ENCODE assay signal across 30 cellular contexts in the genomic region with DNA sequence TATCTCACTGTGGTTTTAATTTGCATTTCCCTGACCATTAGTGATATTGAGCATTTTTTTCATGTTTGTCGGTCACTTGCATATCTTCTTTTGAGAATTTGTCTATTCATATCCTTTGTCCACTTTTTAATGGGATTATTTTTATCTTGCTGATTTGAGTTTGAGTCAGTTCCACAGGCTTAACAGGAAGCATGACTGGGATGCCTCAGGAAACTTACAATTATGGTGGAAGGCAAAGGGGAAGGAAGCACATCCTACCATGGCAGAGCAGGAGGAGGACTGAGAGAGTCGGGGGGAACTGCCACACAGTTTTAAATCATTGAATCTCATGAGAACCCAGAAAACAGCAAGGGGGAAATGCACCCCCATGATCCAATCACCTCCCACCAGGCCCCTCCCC.
"Had no signal": no experiment of that assay in that cellular context is flagged by ENCODE, and none has a peak within 500 bp of the region (broad histone marks: within the 10 kb centered on the region; RNA-seq: fewer than 3 reads in every experiment).

No MANE protein-coding gene starts in this region.

- H3K27ac ChIP-seq: neutrophil, pancreas, prostate gland, right atrium auricular region, right lobe of liver, sigmoid colon, suprapubic skin, testis, tibial artery, transverse colon, upper lobe of right lung, uterus had no signal

- DNase-seq: naive thymus-derived CD8-positive, alpha-beta T cell; nephron progenitor cell; nucleus accumbens; pancreas; retina; right lobe of liver; sigmoid colon; small intestine; stimulated activated CD4-positive, alpha-beta T cell treated with anti-CD3 and anti-CD28 coated beads, Interleukin-12 subunit alpha, Interleukin-12 subunit beta, amount 100 ng/mL, for 4 hours; stimulated activated CD4-positive, alpha-beta T cell treated with anti-CD3 and anti-CD28 coated beads, Interleukin-1b, Interleukin-23, amount 100 ng/mL, for 48 hours; stimulated activated CD4-positive, alpha-beta T cell treated with anti-CD3 and anti-CD28 coated beads, Interleukin-4, amount 100 ng/mL, for 1 hour; stimulated activated CD4-positive, alpha-beta T cell treated with anti-CD3 and anti-CD28 coated beads, Interleukin-4, amount 100 ng/mL, for 4 hours; stimulated activated CD8-positive, alpha-beta memory T cell treated with anti-CD3 and anti-CD28 coated beads, Interleukin-4, amount 100 ng/mL, for 48 hours; stimulated activated naive CD4-positive, alpha-beta T cell; stimulated activated naive CD8-positive, alpha-beta T cell treated with anti-CD3 and anti-CD28 coated beads, Interleukin-15, amount 100 ng/mL, for 72 hours; stimulated activated naive CD8-positive, alpha-beta T cell treated with anti-CD3 and anti-CD28 coated beads, Interleukin-15, Interleukin-2, amounts not matched to agents 100 U/mL and 50 U/mL, for 24 hours; substantia nigra; testis; tibial artery; transverse colon; upper lobe of right lung; uterus had no signal

- H3K27me3 ChIP-seq: neutrophil, pancreas, right atrium auricular region, right lobe of liver, sigmoid colon, suprapubic skin, testis, tibial artery, transverse colon, upper lobe of right lung, uterus had no signal

- H3K4me3 Mint-ChIP-seq: naive thymus-derived CD8-positive, alpha-beta T cell; natural killer cell treated with Interleukin-12 subunit alpha and Interleukin-12 subunit beta and Interleukin-15 and Interleukin-18, amount 100 ng/mL, for 72 hours; nephron progenitor cell; neural crest cell; stimulated activated memory B cell treated with anti-CD40 and anti-IgM and Interleukin-4, amounts not matched to agents 10 μg/mL and 1 μg/mL and 100 μg/mL, for 72 hours; stimulated activated naive CD8-positive, alpha-beta T cell treated with anti-CD3 and anti-CD28 coated beads, Interleukin-15, amount 100 ng/mL, for 72 hours; type B pancreatic cell had no signal

- H3K4me1 ChIP-seq: pancreas, prostate gland, right atrium auricular region, right lobe of liver, sigmoid colon, suprapubic skin, testis, tibial artery, transverse colon, upper lobe of right lung, uterus had no signal

- H3K36me3 ChIP-seq: neutrophil, pancreas, prostate gland, right atrium auricular region, right lobe of liver, sigmoid colon, suprapubic skin, tibial artery, transverse colon, upper lobe of right lung, uterus had no signal

- H3K4me3 ChIP-seq: pancreas, prostate gland, right atrium auricular region, right lobe of liver, sigmoid colon, suprapubic skin, testis, tibial artery, transverse colon, upper lobe of right lung, uterus had no signal

- H3K36me3 Mint-ChIP-seq: natural killer cell treated with Interleukin-12 subunit alpha and Interleukin-12 subunit beta and Interleukin-15 and Interleukin-18, amount 100 ng/mL, for 72 hours had no signal

- H3K4me1 Mint-ChIP-seq: nephron progenitor cell; neural crest cell; stimulated activated memory B cell treated with anti-CD40 and anti-IgM and Interleukin-4, amounts not matched to agents 10 μg/mL and 1 μg/mL and 100 μg/mL, for 72 hours; stimulated activated naive CD8-positive, alpha-beta T cell treated with anti-CD3 and anti-CD28 coated beads, Interleukin-15, amount 100 ng/mL, for 72 hours had no signal

- H3K9me3 ChIP-seq: neutrophil, pancreas, prostate gland, right lobe of liver, sigmoid colon, suprapubic skin, testis, transverse colon, upper lobe of right lung, uterus had no signal

- ATAC-seq: naive thymus-derived CD8-positive, alpha-beta T cell; natural killer cell treated with Interleukin-12 subunit alpha and Interleukin-12 subunit beta and Interleukin-15 and Interleukin-18, amount 100 ng/mL, for 72 hours; pancreas; right lobe of liver; stimulated activated memory B cell treated with anti-CD40 and anti-IgM and Interleukin-4, amounts not matched to agents 10 μg/mL and 1 μg/mL and 100 μg/mL, for 72 hours; stimulated activated naive CD8-positive, alpha-beta T cell treated with anti-CD3 and anti-CD28 coated beads, Interleukin-15, amount 100 ng/mL, for 72 hours; stimulated activated naive CD8-positive, alpha-beta T cell treated with anti-CD3 and anti-CD28 coated beads, Interleukin-15, Interleukin-2, amounts not matched to agents 100 U/mL and 50 U/mL, for 24 hours had no signal

- H3K27ac Mint-ChIP-seq: natural killer cell treated with Interleukin-12 subunit alpha and Interleukin-12 subunit beta and Interleukin-15 and Interleukin-18, amount 100 ng/mL, for 72 hours; nephron progenitor cell; stimulated activated memory B cell treated with anti-CD40 and anti-IgM and Interleukin-4, amounts not matched to agents 10 μg/mL and 1 μg/mL and 100 μg/mL, for 72 hours; stimulated activated naive CD8-positive, alpha-beta T cell treated with anti-CD3 and anti-CD28 coated beads, Interleukin-15, amount 100 ng/mL, for 72 hours; type B pancreatic cell had no signal

- H3K27me3 Mint-ChIP-seq: stimulated activated memory B cell treated with anti-CD40 and anti-IgM and Interleukin-4, amounts not matched to agents 10 μg/mL and 1 μg/mL and 100 μg/mL, for 72 hours; stimulated activated naive CD8-positive, alpha-beta T cell treated with anti-CD3 and anti-CD28 coated beads, Interleukin-15, amount 100 ng/mL, for 72 hours; type B pancreatic cell had no signal
